Comparison of ENCODE assay signal across 20 cellular contexts in genomic region chr1:158945061-158945460, GRCh38. TPM values are rescaled to one million over a fixed set of nuclear protein-coding genes. Genes with fewer than 3 reads are reported as not detected.
A peak's percentile ranks its signal among the peaks of the same experiment; 100 is the strongest.
DNase-seq lines count a peak whose midpoint lies in the region; ATAC-seq and TF ChIP-seq lines count a peak whose summit lies in the region.
"Had no signal": no experiment of that assay in that cellular context is flagged by ENCODE, and none has a peak within 500 bp of the region (broad histone marks: within the 10 kb centered on the region; RNA-seq: fewer than 3 reads in every experiment).

No MANE protein-coding gene starts in this region.

- H3K36me3 Mint-ChIP-seq in WTC11: no peaks in the 10 kb centered on the region
- peaks cover 65 to 86% (median 76%) of the 10 kb centered on the region in 3 donors for H3K36me3 Mint-ChIP-seq in immature natural killer cell
- peaks cover 52% of the 10 kb centered on the region for H3K36me3 Mint-ChIP-seq in activated T-helper 1 cell treated with anti-CD3 and anti-CD28 coated beads, Interleukin-12 subunit alpha, Interleukin-12 subunit beta, Interleukin-2, Interleukin-4 antibody, amounts not matched to agents 30 ng/mL and 10 ng/mL and 1 ng/mL, durations not matched to agents 14 hours and 24 hours and 36 hours (ENCODE audit: low read depth)

- intact Hi-C loops in activated T-helper 1 cell treated with anti-CD3 and anti-CD28 coated beads, Interleukin-12 subunit alpha, Interleukin-12 subunit beta, Interleukin-2, Interleukin-4 antibody, amounts not matched to agents 30 ng/mL and 10 ng/mL and 1 ng/mL, durations not matched to agents 14 hours and 24 hours and 36 hours (cut with micrococcal nuclease): no loop called here

- POLR2A ChIA-PET in WTC11 (lab: Charles Lee): no interaction called here

- CTCF ChIA-PET in WTC11 (lab: Charles Lee): no interaction called here

- DNase-seq in ELR (ENCODE audit: low read depth): peak; percentile 4
- peak; percentile 19 for DNase-seq in H7
- DNase-seq in WTC11 (ENCODE audit: low spot score): no peak
- no peak for DNase-seq in immature natural killer cell
- no peak for DNase-seq in GM19238 (ENCODE audit: insufficient read length, low spot score)
- DNase-seq in activated T-helper 1 cell treated with anti-CD3 and anti-CD28 coated beads, Interleukin-12 subunit alpha, Interleukin-12 subunit beta, Interleukin-2, Interleukin-4 antibody, amounts not matched to agents 30 ng/mL and 10 ng/mL and 1 ng/mL, durations not matched to agents 14 hours and 24 hours and 36 hours (ENCODE audit: low spot score): no peak
- no peak for DNase-seq in dermis blood vessel endothelial cell
- DNase-seq: ACHN, C1 segment of cervical spinal cord, COR-L47, KG1, NCI-H1048, NCI-H1436 treated with DMSO at 0.1 percent for 48 hours, NCI-H2029, NCI-H345, NCI-H526, SW 1271 had no signal

- no peak for TF ChIP-seq EP300 in gastroesophageal sphincter (IDR thresholded peaks at IDR 0.05)

- 51 to 61% methylated on average over 2 of the region's 2 CpGs for WGBS in gastroesophageal sphincter (ENCODE audit: low coverage in 1 of 2), 2 donors

- no peak overlapping the region for H3K27ac ChIP-seq in gastroesophageal sphincter

- H3K27me3 Mint-ChIP-seq in WTC11 (ENCODE audit: low read depth) (peaks cover 56% of the 10 kb centered on the region), immature natural killer cell (ENCODE audit: low read depth in 3 of 3) (no peaks in the 10 kb centered on the region)
- H3K27me3 Mint-ChIP-seq in activated T-helper 1 cell treated with anti-CD3 and anti-CD28 coated beads, Interleukin-12 subunit alpha, Interleukin-12 subunit beta, Interleukin-2, Interleukin-4 antibody, amounts not matched to agents 30 ng/mL and 10 ng/mL and 1 ng/mL, durations not matched to agents 14 hours and 24 hours and 36 hours (ENCODE audit: insufficient read depth): peaks cover 2% of the 10 kb centered on the region

- H3K4me3 ChIP-seq in H7 (ENCODE audit: insufficient read depth, low read depth, low read length): no peak overlapping the region
- no peak overlapping the region for H3K4me3 ChIP-seq in gastroesophageal sphincter

- H3K4me1 ChIP-seq in gastroesophageal sphincter: no peaks in the 10 kb centered on the region

- ATAC-seq in WTC11 (peak; percentile 60), gastroesophageal sphincter (no peak)
- ATAC-seq: Panc1 had no signal

- TF ChIP-seq CTCF in WTC11 (IDR thresholded peaks at IDR 0.05) (no peak), gastroesophageal sphincter (IDR thresholded peaks at IDR 0.05) (no peak)

- H3K4me3 Mint-ChIP-seq in WTC11 (no peak overlapping the region), immature natural killer cell (peak overlapping the region in 2 of 5 donors; percentile 23 to 44)
- no peak overlapping the region for H3K4me3 Mint-ChIP-seq in activated T-helper 1 cell treated with anti-CD3 and anti-CD28 coated beads, Interleukin-12 subunit alpha, Interleukin-12 subunit beta, Interleukin-2, Interleukin-4 antibody, amounts not matched to agents 30 ng/mL and 10 ng/mL and 1 ng/mL, durations not matched to agents 14 hours and 24 hours and 36 hours

- H3K4me1 Mint-ChIP-seq in WTC11 (peaks cover 7% of the 10 kb centered on the region), immature natural killer cell (peaks cover 82 to 100% of the 10 kb centered on the region in 2 donors)
- no peaks in the 10 kb centered on the region for H3K4me1 Mint-ChIP-seq in activated T-helper 1 cell treated with anti-CD3 and anti-CD28 coated beads, Interleukin-12 subunit alpha, Interleukin-12 subunit beta, Interleukin-2, Interleukin-4 antibody, amounts not matched to agents 30 ng/mL and 10 ng/mL and 1 ng/mL, durations not matched to agents 14 hours and 24 hours and 36 hours (ENCODE audit: low read depth)

- H3K9me3 Mint-ChIP-seq in WTC11 (peaks cover 13% of the 10 kb centered on the region), immature natural killer cell (peaks cover 0 to 2% (median 0%) of the 10 kb centered on the region in 6 donors)
- peaks cover 5% of the 10 kb centered on the region for H3K9me3 Mint-ChIP-seq in activated T-helper 1 cell treated with anti-CD3 and anti-CD28 coated beads, Interleukin-12 subunit alpha, Interleukin-12 subunit beta, Interleukin-2, Interleukin-4 antibody, amounts not matched to agents 30 ng/mL and 10 ng/mL and 1 ng/mL, durations not matched to agents 14 hours and 24 hours and 36 hours

- no peaks in the 10 kb centered on the region for H3K9me3 ChIP-seq in gastroesophageal sphincter

- no peak for TF ChIP-seq POLR2A in gastroesophageal sphincter (IDR thresholded peaks at IDR 0.05)

- H3K27me3 ChIP-seq in H7 (ENCODE audit: control insufficient read depth, insufficient read depth, low read length): peaks cover 7% of the 10 kb centered on the region; the same call in 1 of the 2 replicates
- no peaks in the 10 kb centered on the region for H3K27me3 ChIP-seq in gastroesophageal sphincter

- H3K36me3 ChIP-seq in H7 (replicated peaks; ENCODE audit: control insufficient read depth, insufficient read depth, low read length) (no peaks in the 10 kb centered on the region), gastroesophageal sphincter (no peaks in the 10 kb centered on the region)

- H3K27ac Mint-ChIP-seq in WTC11 (no peak overlapping the region), immature natural killer cell (peak overlapping the region; percentile 5 to 83 (median 47))
- no peak overlapping the region for H3K27ac Mint-ChIP-seq in activated T-helper 1 cell treated with anti-CD3 and anti-CD28 coated beads, Interleukin-12 subunit alpha, Interleukin-12 subunit beta, Interleukin-2, Interleukin-4 antibody, amounts not matched to agents 30 ng/mL and 10 ng/mL and 1 ng/mL, durations not matched to agents 14 hours and 24 hours and 36 hours

TF ChIP-seq in WTC11, 78 proteins besides CTCF, POLR2A, EP300 and RAD21:
- no peak for TF ChIP-seq JUN (CRISPR knock-in tag; IDR thresholded peaks at IDR 0.05)
- no peak for TF ChIP-seq USF2 (CRISPR knock-in tag; IDR thresholded peaks at IDR 0.05)
- TF ChIP-seq, protein P1, sequence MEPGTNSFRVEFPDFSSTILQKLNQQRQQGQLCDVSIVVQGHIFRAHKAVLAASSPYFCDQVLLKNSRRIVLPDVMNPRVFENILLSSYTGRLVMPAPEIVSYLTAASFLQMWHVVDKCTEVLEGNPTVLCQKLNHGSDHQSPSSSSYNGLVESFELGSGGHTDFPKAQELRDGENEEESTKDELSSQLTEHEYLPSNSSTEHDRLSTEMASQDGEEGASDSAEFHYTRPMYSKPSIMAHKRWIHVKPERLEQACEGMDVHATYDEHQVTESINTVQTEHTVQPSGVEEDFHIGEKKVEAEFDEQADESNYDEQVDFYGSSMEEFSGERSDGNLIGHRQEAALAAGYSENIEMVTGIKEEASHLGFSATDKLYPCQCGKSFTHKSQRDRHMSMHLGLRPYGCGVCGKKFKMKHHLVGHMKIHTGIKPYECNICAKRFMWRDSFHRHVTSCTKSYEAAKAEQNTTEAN (CRISPR knock-in tag; IDR thresholded peaks at IDR 0.05): no peak
- no peak for TF ChIP-seq TEAD4 (CRISPR knock-in tag; IDR thresholded peaks at IDR 0.05)
- TF ChIP-seq RELA (CRISPR knock-in tag; IDR thresholded peaks at IDR 0.05; ENCODE audit: borderline replicate concordance): no peak
- TF ChIP-seq ELF4 (CRISPR knock-in tag; IDR thresholded peaks at IDR 0.05; ENCODE audit: low read depth): no peak
- TF ChIP-seq ZNF423 (CRISPR knock-in tag; IDR thresholded peaks at IDR 0.05): no peak
- TF ChIP-seq HMGA2 (CRISPR knock-in tag; IDR thresholded peaks at IDR 0.05): no peak
- no peak for TF ChIP-seq SMAD4 (CRISPR knock-in tag; IDR thresholded peaks at IDR 0.05)
- no peak for TF ChIP-seq TCF7 (CRISPR knock-in tag; IDR thresholded peaks at IDR 0.05; ENCODE audit: low read depth)
- TF ChIP-seq ESRRA (CRISPR knock-in tag; IDR thresholded peaks at IDR 0.05; ENCODE audit: borderline replicate concordance): no peak

RNA-seq across cellular contexts. Expression of gene PYHIN1, which starts 13.7 kb away (rescaled TPM):
- not detected in 2 replicates for total RNA-seq in H7 (2014; rRNA removed; shearing (Covaris generic))
- total RNA-seq in WTC11 (2021) (0.11 TPM in 1 of 3 replicates, not detected in the others), gastroesophageal sphincter (1 to 10 TPM in 2 of 4 donors, under 1 TPM in 1, not detected in 1; 0.84 to 2.0 (median 1.2) TPM), dermis blood vessel endothelial cell (not detected in 2 replicates)
- 100 to 1,000 TPM; 141 to 290 (median 150) TPM for polyA plus RNA-seq in immature natural killer cell
- total RNA-seq in activated T-helper 1 cell treated with anti-CD3 and anti-CD28 coated beads, Interleukin-12 subunit alpha, Interleukin-12 subunit beta, Interleukin-2, Interleukin-4 antibody, amounts not matched to agents 30 ng/mL and 10 ng/mL and 1 ng/mL, durations not matched to agents 14 hours and 24 hours and 36 hours: 19.5 and 19.9 TPM in 2 replicates
- total RNA-seq: HT-29 had no signal

Comparison
In these comparisons a context has a peak if more than half of its experiments do, and no peak if none do; other contexts are left out.
1. DNase-seq: peak in ELR (single experiment) and H7 (single experiment); none in WTC11 (single experiment), immature natural killer cell (0 of 3), GM19238 (single experiment), activated T-helper 1 cell treated with anti-CD3 and anti-CD28 coated beads, Interleukin-12 subunit alpha, Interleukin-12 subunit beta, Interleukin-2, Interleukin-4 antibody, amounts not matched to agents 30 ng/mL and 10 ng/mL and 1 ng/mL, durations not matched to agents 14 hours and 24 hours and 36 hours (single experiment) and dermis blood vessel endothelial cell (single experiment).
2. H3K27ac Mint-ChIP-seq: peak in immature natural killer cell (6 of 6); none in WTC11 (single experiment) and activated T-helper 1 cell treated with anti-CD3 and anti-CD28 coated beads, Interleukin-12 subunit alpha, Interleukin-12 subunit beta, Interleukin-2, Interleukin-4 antibody, amounts not matched to agents 30 ng/mL and 10 ng/mL and 1 ng/mL, durations not matched to agents 14 hours and 24 hours and 36 hours (single experiment).